In genomic region chr15:62904041-62904440, GRCh38 we compare ENCODE assay signal across 26 cellular contexts.
"Had no signal": no experiment of that assay in that cellular context is flagged by ENCODE, and none has a peak within 500 bp of the region (broad histone marks: within the 10 kb centered on the region; RNA-seq: fewer than 3 reads in every experiment).

No MANE protein-coding gene starts in this region.

- H3K4me3 ChIP-seq: breast epithelium, left ventricle myocardium inferior, lung, mucosa of descending colon, ovary, prostate gland, thyroid gland had no signal

- DNase-seq: activated CD4-positive, alpha-beta memory T cell treated with anti-CD3 and anti-CD28 coated beads for 36 hours; activated CD4-positive, alpha-beta T cell treated with anti-CD3 and anti-CD28 coated beads, Interleukin-2, amount 10 ng/mL, durations not matched to agents 24 days and 14 days; activated CD4-positive, CD25-positive, alpha-beta regulatory T cell treated with anti-CD3 and anti-CD28 coated beads, Interleukin-2, amount 50 U/mL, for 72 hours; activated CD8-positive, alpha-beta memory T cell treated with anti-CD3 and anti-CD28 coated beads, Interleukin-2, amount 50 U/mL, for 4 hours; activated effector memory CD4-positive, alpha-beta T cell treated with anti-CD3 and anti-CD28 coated beads, Interleukin-2, amount 50 U/mL, for 16 hours; activated naive CD4-positive, alpha-beta T cell treated with anti-CD3 and anti-CD28 coated beads for 36 hours; activated naive CD8-positive, alpha-beta T cell treated with anti-CD3 and anti-CD28 coated beads, Interleukin-2, amount 10 ng/mL, durations not matched to agents 7 days and 5 days; endodermal cell; foreskin melanocyte; left ventricle myocardium inferior; mucosa of descending colon; ovary; retina; small intestine; stimulated activated CD4-positive, alpha-beta T cell treated with anti-CD3 and anti-CD28 coated beads, Interleukin-1b, Interleukin-23, amount 100 ng/mL, for 48 hours; stimulated activated CD4-positive, alpha-beta T cell treated with anti-CD3 and anti-CD28 coated beads, Interleukin-4, amount 100 ng/mL, for 4 hours; stimulated activated CD8-positive, alpha-beta memory T cell treated with anti-CD3 and anti-CD28 coated beads, Interleukin-4, amount 100 ng/mL, for 48 hours; stimulated activated naive CD8-positive, alpha-beta T cell treated with anti-CD3 and anti-CD28 coated beads, Interleukin-15, amount 100 ng/mL, for 72 hours; T-helper 9 cell; thyroid gland had no signal

- H3K4me1 ChIP-seq: prostate gland, thyroid gland had no signal

- H3K36me3 ChIP-seq: breast epithelium, left ventricle myocardium inferior, ovary, prostate gland, thyroid gland had no signal

- ATAC-seq: esophagus mucosa; mucosa of descending colon; sciatic nerve; stimulated activated memory B cell treated with anti-CD40 and anti-IgM and Interleukin-4, amounts not matched to agents 10 μg/mL and 1 μg/mL and 100 μg/mL, for 72 hours; stimulated activated naive CD8-positive, alpha-beta T cell treated with anti-CD3 and anti-CD28 coated beads, Interleukin-15, amount 100 ng/mL, for 72 hours had no signal

- H3K9me3 ChIP-seq: breast epithelium, left ventricle myocardium inferior, mucosa of descending colon, ovary, prostate gland, thyroid gland had no signal

- H3K27me3 ChIP-seq: breast epithelium, ovary, thyroid gland had no signal

- H3K27ac ChIP-seq: breast epithelium, left ventricle myocardium inferior, ovary, prostate gland, thyroid gland had no signal

- FAIRE-seq: small intestine had no signal
